1 cellular context compared by ENCODE assay signal in the genomic region with DNA sequence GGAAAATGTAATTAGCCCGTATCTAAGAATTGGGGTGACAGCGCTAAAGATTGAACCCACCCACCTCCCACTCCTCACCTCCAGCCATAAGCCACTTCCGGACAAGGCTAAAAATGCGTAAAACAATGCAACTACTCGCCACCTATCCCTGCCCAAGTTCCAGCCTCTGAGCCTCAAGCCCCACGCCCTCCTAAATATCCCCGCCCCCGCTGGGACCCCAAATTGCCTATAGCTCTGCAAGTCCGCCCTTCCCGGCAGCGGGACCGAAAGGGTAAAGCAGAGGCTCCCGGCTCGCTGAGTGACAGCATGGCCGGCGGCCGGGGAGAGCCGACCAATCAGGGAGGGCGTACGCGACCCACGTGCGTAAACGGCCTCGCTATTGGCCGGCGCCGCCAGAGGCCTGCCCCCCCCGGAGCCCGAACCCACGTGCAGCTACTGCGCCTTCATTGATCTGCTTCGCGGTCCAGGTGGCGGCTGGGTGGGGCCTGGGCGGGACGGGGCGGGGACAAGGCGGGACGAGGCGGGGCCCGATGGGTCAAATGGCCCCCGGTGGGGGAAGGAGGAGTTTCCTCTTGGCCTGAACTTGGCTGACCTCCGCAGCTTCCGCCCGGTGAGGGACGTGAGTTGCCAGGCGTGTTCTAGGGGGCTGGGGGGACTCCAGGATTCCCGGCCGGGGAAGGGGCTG.
TF ChIP-seq lines count a peak whose summit lies in the region.

TSS of gene TLE6 (plus strand) at position 564 of the 685 bp plus-strand sequence. CDS start 670 bp downstream, outside the sequence.

TF ChIP-seq in HepG2, 621 proteins besides CTCF, POLR2A, EP300 and RAD21 (continued from another document and continues in another):
- TF ChIP-seq HOXA3 (CRISPR knock-in tag; IDR thresholded peaks at IDR 0.05) (peak; percentile 70; the same call in 1 of the 2 replicates), HDAC1 (CRISPR knock-in tag; IDR thresholded peaks at IDR 0.05) (peak; percentile 87), RARA (CRISPR knock-in tag; IDR thresholded peaks at IDR 0.05) (peak; percentile 90), ZNF614 (CRISPR knock-in tag; IDR thresholded peaks at IDR 0.05; ENCODE audit: borderline replicate concordance) (0 out of 2 replicates have a peak, but pooled peaks have one; percentile 39), SNRNP70 (IDR thresholded peaks at IDR 0.05; ENCODE audit: low read depth, low read length) (no peak), RCOR2 (CRISPR knock-in tag; IDR thresholded peaks at IDR 0.05) (no peak), IRF2 (CRISPR knock-in tag; IDR thresholded peaks at IDR 0.05) (peak; percentile 43; the same call in 1 of the 2 replicates), ZBTB7B (CRISPR knock-in tag; IDR thresholded peaks at IDR 0.05) (0 out of 2 replicates have a peak, but pooled peaks have one; percentile 38), RAD51 (IDR thresholded peaks at IDR 0.05; ENCODE audit: borderline replicate concordance) (peak; percentile 69), HDAC2 (CRISPR knock-in tag; IDR thresholded peaks at IDR 0.05) (peak; percentile 42; the same call in 1 of the 2 replicates), ZFYVE20 (CRISPR knock-in tag; IDR thresholded peaks at IDR 0.05; ENCODE audit: borderline replicate concordance, low read depth) (no peak), MZF1 (CRISPR knock-in tag; IDR thresholded peaks at IDR 0.05; ENCODE audit: borderline replicate concordance) (no peak), ZNF766 (CRISPR knock-in tag; IDR thresholded peaks at IDR 0.05; ENCODE audit: borderline replicate concordance) (no peak), AKAP8 (CRISPR knock-in tag; IDR thresholded peaks at IDR 0.05) (peak; percentile 55; the same call in 1 of the 2 replicates), NFKBIZ (CRISPR knock-in tag; IDR thresholded peaks at IDR 0.05) (no peak), RORA (CRISPR knock-in tag; IDR thresholded peaks at IDR 0.05) (no peak), SOX13 (IDR thresholded peaks at IDR 0.05) (no peak), SOX13 (CRISPR knock-in tag; conservative IDR thresholded peaks at IDR 0.05 in 1 of 2, IDR thresholded peaks at IDR 0.05 in 1 of 2) (peak in 1 of 2 experiments; percentile 58; a peak in 2 of 4 replicates), ELF1 (CRISPR knock-in tag; IDR thresholded peaks at IDR 0.05) (0 out of 2 replicates have a peak, but pooled peaks have one; percentile 35), EEA1 (CRISPR knock-in tag; IDR thresholded peaks at IDR 0.05; ENCODE audit: borderline replicate concordance) (no peak), SNAPC2 (CRISPR knock-in tag; IDR thresholded peaks at IDR 0.05) (no peak), GATAD2A (CRISPR knock-in tag; IDR thresholded peaks at IDR 0.05) (peak; percentile 55; the same call in 1 of the 2 replicates), KAT2B (IDR thresholded peaks at IDR 0.05; ENCODE audit: borderline replicate concordance, low read depth, low read length) (peak; percentile 21; the same call in 1 of the 2 replicates), MTA1 (CRISPR knock-in tag; IDR thresholded peaks at IDR 0.05; ENCODE audit: borderline replicate concordance) (peak; percentile 68; the same call in 1 of the 2 replicates), ZNF274 (CRISPR knock-in tag; IDR thresholded peaks at IDR 0.05) (no peak), ZNF780A (CRISPR knock-in tag; IDR thresholded peaks at IDR 0.05) (0 out of 2 replicates have a peak, but pooled peaks have one; percentile 39), MNT (IDR thresholded peaks at IDR 0.05) (peak; percentile 93), NCOA2 (CRISPR knock-in tag; IDR thresholded peaks at IDR 0.05) (peak; percentile 30; the same call in 1 of the 2 replicates), SPEN (CRISPR knock-in tag; IDR thresholded peaks at IDR 0.05; ENCODE audit: low read depth) (0 out of 2 replicates have a peak, but pooled peaks have one; percentile 15), SRF (IDR thresholded peaks at IDR 0.05; ENCODE audit: low read depth, low read length) (no peak), GATA4 (IDR thresholded peaks at IDR 0.05; ENCODE audit: borderline replicate concordance, low read depth) (peak; percentile 98), TCF12 (IDR thresholded peaks at IDR 0.05) (no peak), TCF12 (CRISPR knock-in tag; IDR thresholded peaks at IDR 0.05) (peak; percentile 91), ZNF350 (CRISPR knock-in tag; IDR thresholded peaks at IDR 0.05; ENCODE audit: borderline replicate concordance, low read depth) (peak; percentile 46; the same call in 1 of the 2 replicates), TFDP1 (CRISPR knock-in tag; IDR thresholded peaks at IDR 0.05; ENCODE audit: borderline replicate concordance) (peak; percentile 65; the same call in 1 of the 2 replicates), RFXAP (CRISPR knock-in tag; IDR thresholded peaks at IDR 0.05; ENCODE audit: borderline replicate concordance) (peak; percentile 30; the same call in 1 of the 2 replicates), ARID5B (CRISPR knock-in tag; IDR thresholded peaks at IDR 0.05) (peak; percentile 65), SOX5 (CRISPR knock-in tag; IDR thresholded peaks at IDR 0.05; ENCODE audit: borderline replicate concordance) (peak; percentile 65; the same call in 1 of the 2 replicates), ELK4 (CRISPR knock-in tag; IDR thresholded peaks at IDR 0.05; ENCODE audit: borderline replicate concordance) (no peak), SIN3A (IDR thresholded peaks at IDR 0.05; ENCODE audit: borderline replicate concordance, low read depth, low read length) (peak; percentile 82), ZNF790 (CRISPR knock-in tag; IDR thresholded peaks at IDR 0.05; ENCODE audit: borderline replicate concordance) (0 out of 2 replicates have a peak, but pooled peaks have one; percentile 46), ZNF543 (CRISPR knock-in tag; IDR thresholded peaks at IDR 0.05) (0 out of 2 replicates have a peak, but pooled peaks have one; percentile 54), MIXL1 (CRISPR knock-in tag; IDR thresholded peaks at IDR 0.05) (no peak), BATF2 (CRISPR knock-in tag; IDR thresholded peaks at IDR 0.05) (no peak), XRCC5 (optimal IDR thresholded peaks at IDR 0.05; ENCODE audit: low read length) (peak; percentile 52), ZBTB46 (CRISPR knock-in tag; IDR thresholded peaks at IDR 0.05; ENCODE audit: borderline replicate concordance) (no peak), TRIM22 (IDR thresholded peaks at IDR 0.05) (no peak), CBFB (CRISPR knock-in tag; IDR thresholded peaks at IDR 0.05) (peak; percentile 75; the same call in 1 of the 2 replicates)
- TF ChIP-seq, protein P1, sequence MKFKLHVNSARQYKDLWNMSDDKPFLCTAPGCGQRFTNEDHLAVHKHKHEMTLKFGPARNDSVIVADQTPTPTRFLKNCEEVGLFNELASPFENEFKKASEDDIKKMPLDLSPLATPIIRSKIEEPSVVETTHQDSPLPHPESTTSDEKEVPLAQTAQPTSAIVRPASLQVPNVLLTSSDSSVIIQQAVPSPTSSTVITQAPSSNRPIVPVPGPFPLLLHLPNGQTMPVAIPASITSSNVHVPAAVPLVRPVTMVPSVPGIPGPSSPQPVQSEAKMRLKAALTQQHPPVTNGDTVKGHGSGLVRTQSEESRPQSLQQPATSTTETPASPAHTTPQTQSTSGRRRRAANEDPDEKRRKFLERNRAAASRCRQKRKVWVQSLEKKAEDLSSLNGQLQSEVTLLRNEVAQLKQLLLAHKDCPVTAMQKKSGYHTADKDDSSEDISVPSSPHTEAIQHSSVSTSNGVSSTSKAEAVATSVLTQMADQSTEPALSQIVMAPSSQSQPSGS (CRISPR knock-in tag; IDR thresholded peaks at IDR 0.05): peak; percentile 28; the same call in 1 of the 2 replicates
- TF ChIP-seq, protein P2, sequence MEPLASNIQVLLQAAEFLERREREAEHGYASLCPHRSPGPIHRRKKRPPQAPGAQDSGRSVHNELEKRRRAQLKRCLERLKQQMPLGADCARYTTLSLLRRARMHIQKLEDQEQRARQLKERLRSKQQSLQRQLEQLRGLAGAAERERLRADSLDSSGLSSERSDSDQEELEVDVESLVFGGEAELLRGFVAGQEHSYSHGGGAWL (CRISPR knock-in tag; IDR thresholded peaks at IDR 0.05): peak; percentile 83; the same call in 1 of the 2 replicates
